9 cellular contexts compared by ENCODE assay signal in genomic region chr6:116229287-116229913, GRCh38. TPM values are rescaled to one million over a fixed set of nuclear protein-coding genes. Genes with fewer than 3 reads are reported as not detected.
DNase-seq lines count a peak whose midpoint lies in the region; FAIRE-seq and TF ChIP-seq lines count a peak whose summit lies in the region.
"Had no signal": no experiment of that assay in that cellular context is flagged by ENCODE, and none has a peak within 500 bp of the region (broad histone marks: within the 10 kb centered on the region; RNA-seq: fewer than 3 reads in every experiment).

No MANE protein-coding gene starts in this region.

- no peak overlapping the region for H3K9ac ChIP-seq in HUES6 (ENCODE audit: low read length)

- TF ChIP-seq POLR2A in transverse colon (IDR thresholded peaks at IDR 0.05), result no peak

- H3K4me3 ChIP-seq in AG04450 (ENCODE audit: low read depth, low read length) (peak overlapping the region; percentile 48), HUES6 (ENCODE audit: low read depth, low read length) (peak overlapping the region; percentile 10), transverse colon (no peak overlapping the region)

- in situ Hi-C loops in transverse colon (cut with MboI; ENCODE audit: low pct_ligation_motif_present in 1 of 4, low pct_unique_long_range_greater_than_20kb in 1 of 4, low sequenced_read_pairs in 3 of 4), result no loop called here

- H3K27me3 ChIP-seq in AG04450 (ENCODE audit: control insufficient read depth, insufficient read depth, low read length), result no peaks in the 10 kb centered on the region
- no peaks in the 10 kb centered on the region for H3K27me3 ChIP-seq in HUES6 (ENCODE audit: control insufficient read depth, insufficient read depth, low read length)
- no peaks in the 10 kb centered on the region for H3K27me3 ChIP-seq in transverse colon

- H3K27ac ChIP-seq in AG04450 (ENCODE audit: low read depth, low read length) (no peak overlapping the region), HUES6 (ENCODE audit: low read depth, low read length) (no peak overlapping the region), transverse colon (peak overlapping the region in 1 of 4 donors; percentile 6)

- TF ChIP-seq CTCF in AG04450 (IDR thresholded peaks at IDR 0.05; ENCODE audit: low read depth, low read length) (no peak), transverse colon (IDR thresholded peaks at IDR 0.05) (no peak)

- CTCF ChIA-PET in AG04450 (lab: Charles Lee), result interaction anchor here (1.2 to 10.5 kb wide), 6 partner anchors 10 to 332 kb away, joined by 3 to 103 read pairs (median 6); partner anchors contain the start of gene TSPYL4

- no peaks in the 10 kb centered on the region for H3K36me3 ChIP-seq in HUES6 (ENCODE audit: control insufficient read depth, insufficient read depth, low read length)
- no peaks in the 10 kb centered on the region for H3K36me3 ChIP-seq in transverse colon

- H3K9me3 ChIP-seq in AG04450 (ENCODE audit: control insufficient read depth, insufficient read depth, low read length) (no peaks in the 10 kb centered on the region), HUES6 (ENCODE audit: control insufficient read depth, insufficient read depth, low read depth, low read length) (no peaks in the 10 kb centered on the region), transverse colon (no peaks in the 10 kb centered on the region)

- peak; percentile 81 for DNase-seq in AG04450 (ENCODE audit: low read depth, low spot score)
- peak; percentile 97 for DNase-seq in cerebellum (ENCODE audit: low spot score)
- peak; percentile 70 for DNase-seq in kidney glomerular epithelial cell (lab: John Stamatoyannopoulos, UW)
- DNase-seq in transverse colon, result peak; percentile 65
- DNase-seq in effector CD4-positive, alpha-beta T cell, result no peak
- no peak for DNase-seq in NCI-H526 treated with DMSO at 0.1 percent for 48 hours (lab: John Stamatoyannopoulos, UW)
- no peak for DNase-seq in GM19239 (ENCODE audit: insufficient read length, low spot score)
- DNase-seq: activated B cell treated with CpG ODN at 0.5 μM for 24 hours had no signal

- POLR2A ChIA-PET in AG04450 (lab: Yijun Ruan, JAX), result interaction anchor here (0.7 to 1.8 kb wide), 3 partner anchors 21 to 50 kb away, joined by 3 to 15 read pairs (median 3); partner anchors contain the start of genes TSPYL1 and TSPYL4

- no peak for FAIRE-seq in GM19239 (lab: Jason Lieb, UNC)

- WGBS in transverse colon (ENCODE audit: low coverage in 1 of 2), 2 donors, result 66 to 89% methylated on average over 8 to 17 of the region's 17 CpGs

- TF ChIP-seq EP300 in transverse colon (IDR thresholded peaks at IDR 0.05; ENCODE audit: low read depth), result no peak

- intact Hi-C loops in transverse colon (cut with DNase I; ENCODE audit: low total_unique reads), result no loop called here

- H3K4me1 ChIP-seq in HUES6 (ENCODE audit: control insufficient read depth, insufficient read depth, low read length), result no peaks in the 10 kb centered on the region; the same call in 1 of the 2 replicates
- no peaks in the 10 kb centered on the region for H3K4me1 ChIP-seq in transverse colon

RNA-seq across cellular contexts. Expression of gene TSPYL4, which starts 24.5 kb away (rescaled TPM):
- 22.0 and 25.1 TPM in 2 replicates for polyA plus RNA-seq in AG04450 (2011; rRNA removed)
- polyA minus RNA-seq in AG04450 (2011; rRNA and poly(A)+ RNA removed), result 22.9 and 25.9 TPM in 2 replicates
- total RNA-seq in cerebellum (59.5 TPM), transverse colon (1 to 10 TPM; 3.0 to 7.8 (median 6.4) TPM)

RNA-seq across cellular contexts. Expression of gene TSPYL1, which starts 50.3 kb away (rescaled TPM):
- polyA plus RNA-seq in AG04450 (2011; rRNA removed), result 65.9 and 71.9 TPM in 2 replicates
- polyA minus RNA-seq in AG04450 (2011; rRNA and poly(A)+ RNA removed), result 100 and 123 TPM in 2 replicates
- total RNA-seq in cerebellum (69.4 TPM), transverse colon (10 to 100 TPM; 16.1 to 59.8 (median 47.9) TPM)

Comparison
In these comparisons a context has a peak if more than half of its experiments do, and no peak if none do; other contexts are left out.
1. DNase-seq: peak in AG04450 (single experiment), cerebellum (single experiment), kidney glomerular epithelial cell (single experiment) and transverse colon (single experiment); none in effector CD4-positive, alpha-beta T cell (single experiment), NCI-H526 treated with DMSO at 0.1 percent for 48 hours (single experiment) and GM19239 (single experiment).
2. H3K4me3 ChIP-seq: peak in AG04450 (single experiment) and HUES6 (single experiment); none in transverse colon (0 of 4).